Comparison of ENCODE assay signal across 16 cellular contexts in the genomic region with DNA sequence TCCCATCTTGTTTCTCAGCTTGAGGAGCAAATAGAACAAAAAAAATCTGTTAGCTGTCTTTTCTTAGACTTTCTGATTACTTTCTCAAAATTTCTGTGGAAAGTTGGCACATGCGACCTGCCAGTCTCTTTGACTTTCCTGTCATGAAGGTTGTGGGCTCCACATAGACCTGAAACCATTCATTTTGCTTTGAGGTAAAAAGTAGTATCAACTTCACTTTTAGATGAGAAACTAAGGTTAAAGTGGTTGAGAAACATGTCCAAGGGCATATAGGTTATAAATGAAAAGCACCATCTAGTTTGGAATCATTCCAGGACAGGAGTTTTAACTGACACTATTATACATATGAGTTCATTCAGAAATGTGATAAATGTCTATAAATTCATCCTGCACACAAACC. TPM values are rescaled to one million over a fixed set of nuclear protein-coding genes. Genes with fewer than 3 reads are reported as not detected.
DNase-seq lines count a peak whose midpoint lies in the region; ATAC-seq, FAIRE-seq and TF ChIP-seq lines count a peak whose summit lies in the region.
"Had no signal": no experiment of that assay in that cellular context is flagged by ENCODE, and none has a peak within 500 bp of the region (broad histone marks: within the 10 kb centered on the region; RNA-seq: fewer than 3 reads in every experiment).

No MANE protein-coding gene starts in this region.

- no peak for DNase-seq in GM12892 (ENCODE audit: insufficient read length)
- peak; percentile 38 for DNase-seq in T-helper 2 cell treated with Interferon-gamma antibody and Interleukin-4, amounts not matched to agents 5 μg/mL and 100 μg/mL, for 36 hours (ENCODE audit: low spot score)
- no peak for DNase-seq in body of pancreas
- DNase-seq in putamen (ENCODE audit: low spot score), result no peak
- no peak for DNase-seq in iPS-NIHi11 (ENCODE audit: low spot score)
- DNase-seq: amniotic stem cell, C1 segment of cervical spinal cord, dorsolateral prefrontal cortex, foreskin fibroblast, GM23248, kidney glomerular epithelial cell, NCI-H510A treated with DMSO at 0.1 percent for 48 hours, Right ventricle myocardium superior had no signal

- peak overlapping the region; percentile 73 for H3K27ac Mint-ChIP-seq in T-helper 2 cell treated with Interferon-gamma antibody and Interleukin-4, amounts not matched to agents 5 μg/mL and 100 μg/mL, for 36 hours

- no peak overlapping the region for H3K27ac ChIP-seq in body of pancreas
- H3K27ac ChIP-seq: dorsolateral prefrontal cortex, GM23248 had no signal

- no peak for TF ChIP-seq CTCF in body of pancreas (IDR thresholded peaks at IDR 0.05)

- no peaks in the 10 kb centered on the region for H3K9me3 ChIP-seq in body of pancreas

- H3K36me3 Mint-ChIP-seq in T-helper 2 cell treated with Interferon-gamma antibody and Interleukin-4, amounts not matched to agents 5 μg/mL and 100 μg/mL, for 36 hours (ENCODE audit: low read depth), result peaks cover 59% of the 10 kb centered on the region

- H3K27me3 Mint-ChIP-seq in T-helper 2 cell treated with Interferon-gamma antibody and Interleukin-4, amounts not matched to agents 5 μg/mL and 100 μg/mL, for 36 hours (ENCODE audit: low read depth), result no peaks in the 10 kb centered on the region

- no peaks in the 10 kb centered on the region for H3K27me3 ChIP-seq in body of pancreas
- H3K27me3 ChIP-seq: dorsolateral prefrontal cortex had no signal

- H3K4me3 Mint-ChIP-seq in T-helper 2 cell treated with Interferon-gamma antibody and Interleukin-4, amounts not matched to agents 5 μg/mL and 100 μg/mL, for 36 hours, result peak overlapping the region; percentile 55

- FAIRE-seq in GM12892 (lab: Jason Lieb, UNC), result peak; percentile 78

- H3K4me1 Mint-ChIP-seq in T-helper 2 cell treated with Interferon-gamma antibody and Interleukin-4, amounts not matched to agents 5 μg/mL and 100 μg/mL, for 36 hours (ENCODE audit: low read depth), result peaks cover 62% of the 10 kb centered on the region

- 58 to 67% methylated on average over 1 of the region's 1 CpG for WGBS in body of pancreas, 2 donors

- ATAC-seq in GM18907 (IDR thresholded peaks at IDR 0.05; ENCODE audit: unreplicated experiment) (peak; percentile 62), HG02763 (IDR thresholded peaks at IDR 0.05; ENCODE audit: unreplicated experiment) (peak; percentile 50), esophagus mucosa (no peak), body of pancreas (no peak)

- no peaks in the 10 kb centered on the region for H3K36me3 ChIP-seq in body of pancreas (replicated peaks in 1 of 2; ENCODE audit: insufficient read depth in 1 of 2, low read depth in 2 of 2)

- H3K4me3 ChIP-seq in body of pancreas, result no peak overlapping the region
- H3K4me3 ChIP-seq: dorsolateral prefrontal cortex, GM23248 had no signal

- intact Hi-C loops in body of pancreas (cut with DNase I), result no loop called here

- H3K9me3 Mint-ChIP-seq in T-helper 2 cell treated with Interferon-gamma antibody and Interleukin-4, amounts not matched to agents 5 μg/mL and 100 μg/mL, for 36 hours, result no peaks in the 10 kb centered on the region

- TF ChIP-seq POLR2A in GM12892 (IDR thresholded peaks at IDR 0.05; ENCODE audit: low read depth, low read length) (no peak), body of pancreas (IDR thresholded peaks at IDR 0.05) (no peak)

- no peaks in the 10 kb centered on the region for H3K4me1 ChIP-seq in body of pancreas

RNA-seq across cellular contexts. Expression of gene ST8SIA4, which starts 42.7 kb away (rescaled TPM):
- 21.1 TPM for polyA plus RNA-seq in GM12892 (2012; ENCODE audit: missing spikeins)
- total RNA-seq in esophagus mucosa (1.4 TPM), body of pancreas (1 to 10 TPM in 1 of 2 donors, under 1 TPM in 1; 0.66 to 2.1 TPM)
- polyA plus RNA-seq: GM23248 had no signal

Comparison
In these comparisons a context has a peak if more than half of its experiments do, and no peak if none do; other contexts are left out.
1. ATAC-seq: peak in GM18907 (single experiment) and HG02763 (single experiment); none in esophagus mucosa (single experiment) and body of pancreas (single experiment).